ENCODE assay signal across 8 cellular contexts in the genomic region with DNA sequence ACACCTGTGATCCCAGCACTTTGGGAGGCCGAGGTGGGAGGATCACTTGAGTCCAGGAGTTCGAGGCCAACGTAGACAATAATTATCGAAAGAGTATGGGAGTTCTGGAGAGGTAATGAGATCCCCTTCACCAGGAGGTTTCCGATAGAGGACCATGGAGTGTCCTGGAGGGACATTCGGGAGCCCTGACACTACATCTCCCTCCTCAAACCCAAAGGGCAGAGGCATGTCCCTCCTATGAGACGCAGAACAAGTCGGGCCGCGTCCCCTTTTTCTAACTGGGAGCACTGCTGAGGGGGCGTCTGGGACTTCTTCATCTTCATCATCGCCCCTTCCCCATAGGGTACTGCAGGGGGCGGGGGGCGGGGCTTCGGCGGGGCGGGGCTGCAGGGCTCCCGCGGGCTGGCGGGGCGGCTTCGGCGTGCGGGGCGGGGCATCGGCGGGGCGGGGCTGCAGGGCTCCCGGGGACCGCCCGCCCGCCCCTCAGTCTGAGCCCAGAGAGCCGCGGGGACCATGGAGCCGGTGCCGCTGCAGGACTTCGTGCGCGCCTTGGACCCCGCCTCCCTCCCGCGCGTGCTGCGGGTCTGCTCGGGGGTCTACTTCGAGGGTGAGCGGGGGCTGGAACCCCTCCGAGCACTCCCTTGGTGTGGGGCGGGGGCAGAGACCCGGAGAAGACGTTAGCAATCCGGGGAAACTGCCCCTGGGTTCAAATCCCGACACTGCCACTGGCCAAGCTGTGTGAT. TPM values are rescaled to one million over a fixed set of nuclear protein-coding genes. Genes with fewer than 3 reads are reported as not detected.
DNase-seq lines count a peak whose midpoint lies in the region; ATAC-seq and TF ChIP-seq lines count a peak whose summit lies in the region.

A gene (plus strand): TSS at position 486 of the 743 bp plus-strand sequence. CDS start 28 bp downstream, at position 514.

- TF ChIP-seq CTCF in AG10803 (conservative IDR thresholded peaks at IDR 0.05; ENCODE audit: low read length) (no peak), fibroblast of the aortic adventitia (IDR thresholded peaks at IDR 0.05; ENCODE audit: insufficient read depth, low read length) (no peak), neural cell (IDR thresholded peaks at IDR 0.05; ENCODE audit: poor library complexity, severe bottlenecking) (no peak)

- H3K4me3 Mint-ChIP-seq in activated T-helper 17 cell treated with anti-CD3 and anti-CD28 coated beads, Interleukin-2, amount 50 U/mL, for 72 hours = peak within 1 kb of the TSS; percentile 98
- H3K4me3 Mint-ChIP-seq in stimulated activated naive CD8-positive, alpha-beta T cell treated with anti-CD3 and anti-CD28 coated beads, Interleukin-15, amount 100 ng/mL, for 72 hours = peak within 1 kb of the TSS; percentile 88 to 95

- H3K9me3 Mint-ChIP-seq in activated T-helper 17 cell treated with anti-CD3 and anti-CD28 coated beads, Interleukin-2, amount 50 U/mL, for 72 hours = no peaks in the 10 kb centered on the region
- H3K9me3 Mint-ChIP-seq in stimulated activated naive CD8-positive, alpha-beta T cell treated with anti-CD3 and anti-CD28 coated beads, Interleukin-15, amount 100 ng/mL, for 72 hours = no peaks in the 10 kb centered on the region

- no peaks in the 10 kb centered on the region for H3K27me3 Mint-ChIP-seq in activated T-helper 17 cell treated with anti-CD3 and anti-CD28 coated beads, Interleukin-2, amount 50 U/mL, for 72 hours
- no peaks in the 10 kb centered on the region for H3K27me3 Mint-ChIP-seq in stimulated activated naive CD8-positive, alpha-beta T cell treated with anti-CD3 and anti-CD28 coated beads, Interleukin-15, amount 100 ng/mL, for 72 hours

- peaks cover 25% of the 10 kb centered on the region for H3K36me3 Mint-ChIP-seq in activated T-helper 17 cell treated with anti-CD3 and anti-CD28 coated beads, Interleukin-2, amount 50 U/mL, for 72 hours (ENCODE audit: low read depth)

- H4K20me1 ChIP-seq in GM23248 (ENCODE audit: insufficient read depth) (no peaks in the 10 kb centered on the region), neural cell (ENCODE audit: insufficient read depth) (no peaks in the 10 kb centered on the region)

- H2AFZ ChIP-seq in GM23248 = peak within 1 kb of the TSS; percentile 99
- H2AFZ ChIP-seq in neural cell (ENCODE audit: low read depth, low read length) = peak within 1 kb of the TSS; percentile 33

- H3K27me3 ChIP-seq in GM23248 (replicated peaks; ENCODE audit: insufficient read depth) (no peaks in the 10 kb centered on the region), neural cell (ENCODE audit: insufficient read depth, low read depth, low read length) (peaks cover 10% of the 10 kb centered on the region)

- no peaks in the 10 kb centered on the region for H3F3A ChIP-seq in GM23248 (ENCODE audit: insufficient read depth)
- no peaks in the 10 kb centered on the region for H3F3A ChIP-seq in neural cell (ENCODE audit: insufficient read depth, low read length, poor library complexity, severe bottlenecking)

- H3K79me2 ChIP-seq in GM23248 (ENCODE audit: insufficient read depth) (no peaks in the 10 kb centered on the region), neural cell (replicated peaks; ENCODE audit: insufficient read depth, low read length) (no peaks in the 10 kb centered on the region)

- peaks cover 19% of the 10 kb centered on the region for H3K4me1 Mint-ChIP-seq in activated T-helper 17 cell treated with anti-CD3 and anti-CD28 coated beads, Interleukin-2, amount 50 U/mL, for 72 hours
- H3K4me1 Mint-ChIP-seq in stimulated activated naive CD8-positive, alpha-beta T cell treated with anti-CD3 and anti-CD28 coated beads, Interleukin-15, amount 100 ng/mL, for 72 hours = peaks cover 54% of the 10 kb centered on the region

- H3K4me1 ChIP-seq in GM23248 (ENCODE audit: insufficient read depth) = no peaks in the 10 kb centered on the region

- peak within 1 kb of the TSS; percentile 83 for H3K4me2 ChIP-seq in GM23248 (ENCODE audit: unreplicated experiment)
- no peak within 1 kb of the TSS for H3K4me2 ChIP-seq in neural cell (ENCODE audit: low read length)

- no peaks in the 10 kb centered on the region for H3K9me3 ChIP-seq in GM23248 (ENCODE audit: low read depth)
- no peaks in the 10 kb centered on the region for H3K9me3 ChIP-seq in neural cell (ENCODE audit: low read length)

- H3K9me2 ChIP-seq in GM23248 (ENCODE audit: insufficient read depth) (no peaks in the 10 kb centered on the region), neural cell (ENCODE audit: insufficient read depth, low read length) (no peaks in the 10 kb centered on the region)

- H3K4me3 ChIP-seq in AG10803 (ENCODE audit: low read length) (peak within 1 kb of the TSS; percentile 73), GM23248 (peak within 1 kb of the TSS; percentile 89), fibroblast of the aortic adventitia (ENCODE audit: low read depth, low read length) (peak within 1 kb of the TSS; percentile 69), neural cell (ENCODE audit: low read length) (peak within 1 kb of the TSS; percentile 66)

- peak; percentile 75 for ATAC-seq in activated T-helper 17 cell treated with anti-CD3 and anti-CD28 coated beads, Interleukin-2, amount 50 U/mL, for 72 hours (replicated peaks)
- ATAC-seq in stimulated activated naive CD8-positive, alpha-beta T cell treated with anti-CD3 and anti-CD28 coated beads, Interleukin-15, amount 100 ng/mL, for 72 hours = peak; percentile 77
- no peak for ATAC-seq in HG02571 (IDR thresholded peaks at IDR 0.05; ENCODE audit: unreplicated experiment)

- DNase-seq in AG10803 (ENCODE audit: low read depth) = peak; percentile 20
- peak; percentile 81 for DNase-seq in GM23248
- DNase-seq in RPMI7951 (ENCODE audit: low read depth) = peak; percentile 59
- no peak for DNase-seq in fibroblast of the aortic adventitia (ENCODE audit: low read depth)
- peak; percentile 68 for DNase-seq in stimulated activated naive CD8-positive, alpha-beta T cell treated with anti-CD3 and anti-CD28 coated beads, Interleukin-15, amount 100 ng/mL, for 72 hours

- peak within 1 kb of the TSS; percentile 95 for H3K27ac Mint-ChIP-seq in activated T-helper 17 cell treated with anti-CD3 and anti-CD28 coated beads, Interleukin-2, amount 50 U/mL, for 72 hours
- H3K27ac Mint-ChIP-seq in stimulated activated naive CD8-positive, alpha-beta T cell treated with anti-CD3 and anti-CD28 coated beads, Interleukin-15, amount 100 ng/mL, for 72 hours = peak within 1 kb of the TSS; percentile 74 to 94

- no peak for TF ChIP-seq RAD21 in neural cell (conservative IDR thresholded peaks at IDR 0.05)

- H3K9ac ChIP-seq in GM23248 = peak within 1 kb of the TSS; percentile 78
- H3K9ac ChIP-seq in neural cell (ENCODE audit: low read length) = peak within 1 kb of the TSS; percentile 47

- H3K27ac ChIP-seq in GM23248 (no peak within 1 kb of the TSS), neural cell (ENCODE audit: low read length) (no peak within 1 kb of the TSS)

- no peak for TF ChIP-seq EP300 in neural cell (conservative IDR thresholded peaks at IDR 0.05; ENCODE audit: poor library complexity, severe bottlenecking)

- in situ Hi-C loops in GM23248 (cut with MboI) = no loop called here

- 21 to 25% methylated on average over 20 to 21 of the region's 53 CpGs for WGBS in GM23248 (ENCODE audit: low coverage in 1 of 2, low lambda C conversion rate in 2 of 2, missing lambda C conversion rate in 2 of 2), 2 experiments

- no peaks in the 10 kb centered on the region for H3K36me3 ChIP-seq in GM23248 (ENCODE audit: low read depth)
- no peaks in the 10 kb centered on the region for H3K36me3 ChIP-seq in neural cell (ENCODE audit: insufficient read depth, low read length)

TF ChIP-seq in neural cell, 6 proteins besides CTCF, POLR2A, EP300 and RAD21:
- TF ChIP-seq, protein P1, sequence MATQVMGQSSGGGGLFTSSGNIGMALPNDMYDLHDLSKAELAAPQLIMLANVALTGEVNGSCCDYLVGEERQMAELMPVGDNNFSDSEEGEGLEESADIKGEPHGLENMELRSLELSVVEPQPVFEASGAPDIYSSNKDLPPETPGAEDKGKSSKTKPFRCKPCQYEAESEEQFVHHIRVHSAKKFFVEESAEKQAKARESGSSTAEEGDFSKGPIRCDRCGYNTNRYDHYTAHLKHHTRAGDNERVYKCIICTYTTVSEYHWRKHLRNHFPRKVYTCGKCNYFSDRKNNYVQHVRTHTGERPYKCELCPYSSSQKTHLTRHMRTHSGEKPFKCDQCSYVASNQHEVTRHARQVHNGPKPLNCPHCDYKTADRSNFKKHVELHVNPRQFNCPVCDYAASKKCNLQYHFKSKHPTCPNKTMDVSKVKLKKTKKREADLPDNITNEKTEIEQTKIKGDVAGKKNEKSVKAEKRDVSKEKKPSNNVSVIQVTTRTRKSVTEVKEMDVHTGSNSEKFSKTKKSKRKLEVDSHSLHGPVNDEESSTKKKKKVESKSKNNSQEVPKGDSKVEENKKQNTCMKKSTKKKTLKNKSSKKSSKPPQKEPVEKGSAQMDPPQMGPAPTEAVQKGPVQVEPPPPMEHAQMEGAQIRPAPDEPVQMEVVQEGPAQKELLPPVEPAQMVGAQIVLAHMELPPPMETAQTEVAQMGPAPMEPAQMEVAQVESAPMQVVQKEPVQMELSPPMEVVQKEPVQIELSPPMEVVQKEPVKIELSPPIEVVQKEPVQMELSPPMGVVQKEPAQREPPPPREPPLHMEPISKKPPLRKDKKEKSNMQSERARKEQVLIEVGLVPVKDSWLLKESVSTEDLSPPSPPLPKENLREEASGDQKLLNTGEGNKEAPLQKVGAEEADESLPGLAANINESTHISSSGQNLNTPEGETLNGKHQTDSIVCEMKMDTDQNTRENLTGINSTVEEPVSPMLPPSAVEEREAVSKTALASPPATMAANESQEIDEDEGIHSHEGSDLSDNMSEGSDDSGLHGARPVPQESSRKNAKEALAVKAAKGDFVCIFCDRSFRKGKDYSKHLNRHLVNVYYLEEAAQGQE (IDR thresholded peaks at IDR 0.05; ENCODE audit: borderline replicate concordance) = no peak
- no peak for TF ChIP-seq SMC3 (conservative IDR thresholded peaks at IDR 0.05; ENCODE audit: poor library complexity)
- no peak for TF ChIP-seq POLR2AphosphoS5 (IDR thresholded peaks at IDR 0.05)
- TF ChIP-seq EZH2 (IDR thresholded peaks at IDR 0.05; ENCODE audit: borderline replicate concordance, insufficient read depth, low read length, poor library complexity, severe bottlenecking) = no peak
- no peak for TF ChIP-seq MXI1 (conservative IDR thresholded peaks at IDR 0.05; ENCODE audit: poor library complexity, severe bottlenecking)
- no peak for TF ChIP-seq TAF1 (IDR thresholded peaks at IDR 0.05; ENCODE audit: low read depth)

RNA-seq across cellular contexts. Expression of the gene that starts here (rescaled TPM):
- 3.3 and 4.4 TPM in 2 replicates for total RNA-seq in GM23248 (2014; rRNA removed; shearing (Covaris generic))
- polyA plus RNA-seq in GM23248 (2016; fragmentation: Nextera tagmentation; extraction: Ambion mirVana) (4.5 and 4.7 TPM in 2 replicates), neural cell (0.26 TPM in 1 of 2 replicates, not detected in the other)
- total RNA-seq in RPMI7951 (2014; rRNA removed; shearing (Covaris generic)) = 10.1 and 10.7 TPM in 2 replicates
- total RNA-seq in activated T-helper 17 cell treated with anti-CD3 and anti-CD28 coated beads, Interleukin-2, amount 50 U/mL, for 72 hours = 10 to 100 TPM; 32.0 to 62.8 TPM
- total RNA-seq in fibroblast of the aortic adventitia (ENCODE audit: low replicate concordance) = 1.2 and 2.0 TPM in 2 replicates
- 0.58 TPM in 1 of 2 replicates, not detected in the other for polyA minus RNA-seq in neural cell
